Comparison of ENCODE assay signal across 8 cellular contexts in genomic region chr12:69585189-69586062, GRCh38. TPM values are rescaled to one million over a fixed set of nuclear protein-coding genes. Genes with fewer than 3 reads are reported as not detected.
DNase-seq lines count a peak whose midpoint lies in the region; ATAC-seq, FAIRE-seq and TF ChIP-seq lines count a peak whose summit lies in the region.

Gene CCT2, plus strand, starts transcription at chr12:69585459. Its CDS starts 63 bp downstream, at chr12:69585522.

- H3K27ac ChIP-seq in RWPE2 (ENCODE audit: poor library complexity, severe bottlenecking): peak within 1 kb of the TSS; percentile 48

- ATAC-seq in RWPE2 (ENCODE audit: low read depth) (peak; percentile 89), natural killer cell (peak; percentile 90 to 98 (median 93))

- H3K4me3 ChIP-seq in RWPE2 (ENCODE audit: severe bottlenecking): peak within 1 kb of the TSS; percentile 99
- peak within 1 kb of the TSS; percentile 100 for H3K4me3 ChIP-seq in fibroblast of mammary gland (ENCODE audit: control insufficient read depth, low read depth, low read length)

- H3K9me3 Mint-ChIP-seq in activated T-helper 2 cell treated with anti-CD3 and anti-CD28 coated beads, Interferon-gamma antibody, Interleukin-2, Interleukin-4, amounts not matched to agents 10 μg/mL and 5 μg/mL and 100 μg/mL, durations not matched to agents 14 hours and 24 hours and 36 hours: no peaks in the 10 kb centered on the region
- H3K9me3 Mint-ChIP-seq in natural killer cell: no peaks in the 10 kb centered on the region

- peak within 1 kb of the TSS; percentile 97 for H3K27ac Mint-ChIP-seq in activated T-helper 2 cell treated with anti-CD3 and anti-CD28 coated beads, Interferon-gamma antibody, Interleukin-2, Interleukin-4, amounts not matched to agents 10 μg/mL and 5 μg/mL and 100 μg/mL, durations not matched to agents 14 hours and 24 hours and 36 hours
- H3K27ac Mint-ChIP-seq in natural killer cell: peak within 1 kb of the TSS; percentile 96 to 99

- no peaks in the 10 kb centered on the region for H3K27me3 ChIP-seq in RWPE2 (ENCODE audit: insufficient read depth, poor library complexity, severe bottlenecking)

- H3K36me3 ChIP-seq in ES-I3 (ENCODE audit: insufficient read depth, low read length) (peaks cover 30% of the 10 kb centered on the region), RWPE2 (ENCODE audit: low read depth) (peaks cover 45% of the 10 kb centered on the region)

- peak within 1 kb of the TSS; percentile 98 for H3K9ac ChIP-seq in ES-I3 (ENCODE audit: low read depth, low read length)

- peak; percentile 88 for DNase-seq in H54 (ENCODE audit: insufficient read length, low spot score)
- DNase-seq in LoVo (ENCODE audit: low spot score): peak; percentile 98
- DNase-seq in RWPE2 (ENCODE audit: low spot score): peak; percentile 96
- DNase-seq in activated T-helper 2 cell treated with anti-CD3 and anti-CD28 coated beads, Interferon-gamma antibody, Interleukin-2, Interleukin-4, amounts not matched to agents 10 μg/mL and 5 μg/mL and 100 μg/mL, durations not matched to agents 14 hours and 24 hours and 36 hours (ENCODE audit: low spot score): peak; percentile 95
- peak; percentile 91 for DNase-seq in fibroblast of mammary gland (ENCODE audit: low read depth)
- peak; percentile 95 for DNase-seq in natural killer cell
- peak; percentile 96 for DNase-seq in stimulated activated naive CD4-positive, alpha-beta T cell treated with Interleukin-2 at 50 U/mL for 16 hours (lab: John Stamatoyannopoulos, UW)

- H3K4me3 Mint-ChIP-seq in activated T-helper 2 cell treated with anti-CD3 and anti-CD28 coated beads, Interferon-gamma antibody, Interleukin-2, Interleukin-4, amounts not matched to agents 10 μg/mL and 5 μg/mL and 100 μg/mL, durations not matched to agents 14 hours and 24 hours and 36 hours (ENCODE audit: low read depth): peak within 1 kb of the TSS; percentile 97
- peak within 1 kb of the TSS; percentile 98 for H3K4me3 Mint-ChIP-seq in natural killer cell

- intact Hi-C loops in activated T-helper 2 cell treated with anti-CD3 and anti-CD28 coated beads, Interferon-gamma antibody, Interleukin-2, Interleukin-4, amounts not matched to agents 10 μg/mL and 5 μg/mL and 100 μg/mL, durations not matched to agents 14 hours and 24 hours and 36 hours (cut with micrococcal nuclease): loop anchor here (1.0 to 10.0 kb wide), 5 partner anchors 113 to 431 kb away; partner anchors contain the start of genes CPSF6, FRS2 and RAB3IP
- intact Hi-C loops in natural killer cell (cut with micrococcal nuclease): loop anchor here (1.0 kb wide), 2 partner anchors 228 to 346 kb away; partner anchors contain the start of gene CPSF6

- no peaks in the 10 kb centered on the region for H3K27me3 Mint-ChIP-seq in activated T-helper 2 cell treated with anti-CD3 and anti-CD28 coated beads, Interferon-gamma antibody, Interleukin-2, Interleukin-4, amounts not matched to agents 10 μg/mL and 5 μg/mL and 100 μg/mL, durations not matched to agents 14 hours and 24 hours and 36 hours (ENCODE audit: low read depth)
- H3K27me3 Mint-ChIP-seq in natural killer cell (ENCODE audit: low read depth in 2 of 2): no peaks in the 10 kb centered on the region

- peaks cover 15% of the 10 kb centered on the region for H3K4me1 Mint-ChIP-seq in activated T-helper 2 cell treated with anti-CD3 and anti-CD28 coated beads, Interferon-gamma antibody, Interleukin-2, Interleukin-4, amounts not matched to agents 10 μg/mL and 5 μg/mL and 100 μg/mL, durations not matched to agents 14 hours and 24 hours and 36 hours (ENCODE audit: low read depth)
- peaks cover 8 to 9% of the 10 kb centered on the region in 2 donors for H3K4me1 Mint-ChIP-seq in natural killer cell

- FAIRE-seq in H54 (lab: Jason Lieb, UNC): peak; percentile 91

- H3K4me1 ChIP-seq in ES-I3 (ENCODE audit: insufficient read depth, low read length) (no peaks in the 10 kb centered on the region), RWPE2 (ENCODE audit: insufficient read depth, poor library complexity, severe bottlenecking) (no peaks in the 10 kb centered on the region)

- H3K36me3 Mint-ChIP-seq in activated T-helper 2 cell treated with anti-CD3 and anti-CD28 coated beads, Interferon-gamma antibody, Interleukin-2, Interleukin-4, amounts not matched to agents 10 μg/mL and 5 μg/mL and 100 μg/mL, durations not matched to agents 14 hours and 24 hours and 36 hours (ENCODE audit: low read depth): peaks cover 41% of the 10 kb centered on the region
- H3K36me3 Mint-ChIP-seq in natural killer cell: peaks cover 8% of the 10 kb centered on the region

- H3K9me3 ChIP-seq in ES-I3 (ENCODE audit: control insufficient read depth, insufficient read depth, low read length) (no peaks in the 10 kb centered on the region), RWPE2 (ENCODE audit: severe bottlenecking) (no peaks in the 10 kb centered on the region)

- peak; percentile 90 for TF ChIP-seq POLR2A in H54 (IDR thresholded peaks at IDR 0.05; ENCODE audit: low read depth, low read length)

- TF ChIP-seq CTCF in RWPE2 (IDR thresholded peaks at IDR 0.05; ENCODE audit: poor library complexity, severe bottlenecking) (peak; percentile 34), fibroblast of mammary gland (conservative IDR thresholded peaks at IDR 0.05; ENCODE audit: control insufficient read depth, insufficient read depth, low read depth, low read length) (peak; percentile 40), natural killer cell (IDR thresholded peaks at IDR 0.05) (peak; percentile 32)

RNA-seq across cellular contexts. Expression of gene CCT2, which starts in this region (rescaled TPM):
- total RNA-seq in activated T-helper 2 cell treated with anti-CD3 and anti-CD28 coated beads, Interferon-gamma antibody, Interleukin-2, Interleukin-4, amounts not matched to agents 10 μg/mL and 5 μg/mL and 100 μg/mL, durations not matched to agents 14 hours and 24 hours and 36 hours: 409 and 416 TPM in 2 replicates
- 100 to 1,000 TPM; 154 to 171 (median 171) TPM for total RNA-seq in natural killer cell

Comparison
In these comparisons a context has a peak if more than half of its experiments do, and no peak if none do; other contexts are left out.
1. Peak in every context shown above with its lines: DNase-seq, ATAC-seq, H3K4me3 ChIP-seq and H3K27ac ChIP-seq.